ENCODE assay signal across 12 cellular contexts in genomic region chr13:28717170-28717569, GRCh38. TPM values are rescaled to one million over a fixed set of nuclear protein-coding genes. Genes with fewer than 3 reads are reported as not detected.
DNase-seq lines count a peak whose midpoint lies in the region; ATAC-seq and TF ChIP-seq lines count a peak whose summit lies in the region.
"Had no signal": no experiment of that assay in that cellular context is flagged by ENCODE, and none has a peak within 500 bp of the region (broad histone marks: within the 10 kb centered on the region; RNA-seq: fewer than 3 reads in every experiment).

No MANE protein-coding gene starts in this region.

- H3K9me3 ChIP-seq in lower lobe of right lung = no peaks in the 10 kb centered on the region
- no peaks in the 10 kb centered on the region for H3K9me3 ChIP-seq in stomach

- no peak for TF ChIP-seq POLR2A in stomach (IDR thresholded peaks at IDR 0.05)

- H3K4me1 ChIP-seq in lower lobe of right lung (peaks cover 31% of the 10 kb centered on the region), stomach (peaks cover 4 to 31% (median 14%) of the 10 kb centered on the region in 4 donors)

- no peak for TF ChIP-seq CTCF in lower lobe of right lung (IDR thresholded peaks at IDR 0.05)
- TF ChIP-seq CTCF in stomach (IDR thresholded peaks at IDR 0.05) = no peak

- H3K36me3 ChIP-seq in lower lobe of right lung = peaks cover 7% of the 10 kb centered on the region
- H3K36me3 ChIP-seq in stomach = no peaks in the 10 kb centered on the region

- peaks cover 3% of the 10 kb centered on the region for H3K27me3 Mint-ChIP-seq in activated CD8-positive, alpha-beta memory T cell treated with anti-CD3 and anti-CD28 coated beads, Interleukin-2, amount 10 ng/mL, durations not matched to agents 7 days and 5 days
- no peaks in the 10 kb centered on the region for H3K27me3 Mint-ChIP-seq in activated naive CD8-positive, alpha-beta T cell treated with anti-CD3 and anti-CD28 coated beads for 36 hours

- no peak for TF ChIP-seq EP300 in stomach (IDR thresholded peaks at IDR 0.05)

- peaks cover 22% of the 10 kb centered on the region for H3K4me1 Mint-ChIP-seq in activated CD8-positive, alpha-beta memory T cell treated with anti-CD3 and anti-CD28 coated beads, Interleukin-2, amount 10 ng/mL, durations not matched to agents 7 days and 5 days
- peaks cover 26% of the 10 kb centered on the region for H3K4me1 Mint-ChIP-seq in activated naive CD8-positive, alpha-beta T cell treated with anti-CD3 and anti-CD28 coated beads for 36 hours

- ATAC-seq in activated CD8-positive, alpha-beta memory T cell treated with anti-CD3 and anti-CD28 coated beads, Interleukin-2, amount 10 ng/mL, durations not matched to agents 7 days and 5 days = no peak
- ATAC-seq in lower lobe of right lung = no peak
- ATAC-seq: left lobe of liver had no signal

- CTCF ChIA-PET in activated CD8-positive, alpha-beta memory T cell treated with anti-CD3 and anti-CD28 coated beads, Interleukin-2, amount 10 ng/mL, durations not matched to agents 7 days and 5 days (lab: Charles Lee) = interaction anchor here (0.8 to 1.0 kb wide), 2 partner anchors 41 to 58 kb away, joined by 3 to 4 read pairs; partner anchors contain the start of gene POMP

- H3K27me3 ChIP-seq in lower lobe of right lung (ENCODE audit: low read depth) (no peaks in the 10 kb centered on the region), stomach (peaks cover 0 to 7% (median 0%) of the 10 kb centered on the region in 3 donors)

- 64 to 72% (median 72%) methylated on average over 3 of the region's 3 CpGs for WGBS in stomach, 5 donors

- H3K4me3 ChIP-seq in lower lobe of right lung (no peak overlapping the region), stomach (no peak overlapping the region)

- peak overlapping the region; percentile 7 for H3K4me3 Mint-ChIP-seq in activated CD8-positive, alpha-beta memory T cell treated with anti-CD3 and anti-CD28 coated beads, Interleukin-2, amount 10 ng/mL, durations not matched to agents 7 days and 5 days
- H3K4me3 Mint-ChIP-seq in activated naive CD8-positive, alpha-beta T cell treated with anti-CD3 and anti-CD28 coated beads for 36 hours = peak overlapping the region; percentile 52

- H3K27ac Mint-ChIP-seq in activated CD8-positive, alpha-beta memory T cell treated with anti-CD3 and anti-CD28 coated beads, Interleukin-2, amount 10 ng/mL, durations not matched to agents 7 days and 5 days = no peak overlapping the region
- peak overlapping the region; percentile 18 for H3K27ac Mint-ChIP-seq in activated naive CD8-positive, alpha-beta T cell treated with anti-CD3 and anti-CD28 coated beads for 36 hours

- peaks cover 3% of the 10 kb centered on the region for H3K36me3 Mint-ChIP-seq in activated CD8-positive, alpha-beta memory T cell treated with anti-CD3 and anti-CD28 coated beads, Interleukin-2, amount 10 ng/mL, durations not matched to agents 7 days and 5 days
- H3K36me3 Mint-ChIP-seq in activated naive CD8-positive, alpha-beta T cell treated with anti-CD3 and anti-CD28 coated beads for 36 hours = no peaks in the 10 kb centered on the region

- peak overlapping the region; percentile 37 for H3K27ac ChIP-seq in lower lobe of right lung
- H3K27ac ChIP-seq in stomach = peak overlapping the region in 3 of 5 donors; percentile 47 to 94 (median 58)

- no peak for DNase-seq in activated CD8-positive, alpha-beta memory T cell treated with anti-CD3 and anti-CD28 coated beads, Interleukin-2, amount 10 ng/mL, durations not matched to agents 7 days and 5 days
- DNase-seq in activated CD8-positive, alpha-beta memory T cell treated with anti-CD3 and anti-CD28 coated beads for 24 hours = no peak
- DNase-seq in activated naive CD8-positive, alpha-beta T cell treated with anti-CD3 and anti-CD28 coated beads for 36 hours = no peak
- no peak for DNase-seq in lower lobe of right lung
- no peak for DNase-seq in stomach
- no peak for DNase-seq in AML-193 (lab: John Stamatoyannopoulos, UW)
- DNase-seq in activated gamma-delta T cell treated with Interleukin-2 at 50 U/mL for 16 hours = no peak
- DNase-seq in NCI-H1436 (lab: John Stamatoyannopoulos, UW) = no peak
- DNase-seq: NCI-H1417; SHP77 treated with DMSO at 0.1 percent for 48 hours; stimulated activated CD4-positive, alpha-beta T cell treated with anti-CD3 and anti-CD28 coated beads, Interleukin-2, amount 100 ng/mL, for 48 hours had no signal

- H3K9me3 Mint-ChIP-seq in activated CD8-positive, alpha-beta memory T cell treated with anti-CD3 and anti-CD28 coated beads, Interleukin-2, amount 10 ng/mL, durations not matched to agents 7 days and 5 days (ENCODE audit: low read depth) = no peaks in the 10 kb centered on the region
- H3K9me3 Mint-ChIP-seq in activated naive CD8-positive, alpha-beta T cell treated with anti-CD3 and anti-CD28 coated beads for 36 hours = no peaks in the 10 kb centered on the region

- intact Hi-C loops in lower lobe of right lung (cut with DNase I) = no loop called here
- intact Hi-C loops in stomach (cut with DNase I; ENCODE audit: low total_unique reads) = no loop called here

RNA-seq across cellular contexts. Expression of gene SLC46A3, which starts 1.6 kb away (rescaled TPM):
- 1 to 10 TPM; 6.3 to 8.3 TPM for total RNA-seq in activated CD8-positive, alpha-beta memory T cell treated with anti-CD3 and anti-CD28 coated beads, Interleukin-2, amount 10 ng/mL, durations not matched to agents 7 days and 5 days
- 1 to 10 TPM; 2.6 to 3.2 TPM for total RNA-seq in activated naive CD8-positive, alpha-beta T cell treated with anti-CD3 and anti-CD28 coated beads for 36 hours
- total RNA-seq in lower lobe of right lung (22.7 TPM), stomach (10 to 100 TPM in 3 of 5 donors, 1 to 10 TPM in 2; 5.3 to 44.3 (median 14.2) TPM)
- polyA plus RNA-seq in stomach = 1 to 10 TPM; 2.3 to 4.8 (median 3.4) TPM

RNA-seq across cellular contexts. Expression of gene POMP, which starts 58.2 kb away (rescaled TPM):
- total RNA-seq in activated CD8-positive, alpha-beta memory T cell treated with anti-CD3 and anti-CD28 coated beads, Interleukin-2, amount 10 ng/mL, durations not matched to agents 7 days and 5 days = 10 to 100 TPM; 66.2 to 93.1 TPM
- total RNA-seq in activated naive CD8-positive, alpha-beta T cell treated with anti-CD3 and anti-CD28 coated beads for 36 hours = 100 to 1,000 TPM; 134 TPM
- 58.7 TPM for total RNA-seq in lower lobe of right lung
- total RNA-seq in stomach = 10 to 100 TPM; 17.7 to 61.1 (median 25.0) TPM
- polyA plus RNA-seq in stomach = 100 to 1,000 TPM in 1 of 3 donors, 10 to 100 TPM in 2; 70.6 to 102 (median 77.6) TPM
